Comparison of ENCODE assay signal across 17 cellular contexts in the genomic region with DNA sequence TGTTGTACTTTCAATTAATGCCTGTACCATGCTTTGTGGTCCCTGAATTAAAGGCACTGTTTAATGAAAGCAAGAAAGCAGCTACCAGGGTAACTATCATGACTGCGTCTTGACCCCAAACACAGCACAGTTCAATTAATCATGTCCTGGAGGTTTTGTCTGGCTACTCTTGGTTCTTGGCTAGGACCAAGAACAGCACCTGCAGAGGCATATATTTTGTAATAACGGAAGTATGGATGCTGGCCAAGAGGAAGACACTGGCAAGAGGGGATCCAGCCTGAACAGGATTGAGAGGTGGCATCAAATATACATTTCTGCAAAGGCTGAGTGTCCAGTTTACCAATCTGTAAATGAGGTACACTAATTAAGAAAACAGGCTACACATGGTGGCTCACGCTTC.
DNase-seq lines count a peak whose midpoint lies in the region; FAIRE-seq and TF ChIP-seq lines count a peak whose summit lies in the region.
"Had no signal": no experiment of that assay in that cellular context is flagged by ENCODE, and none has a peak within 500 bp of the region (broad histone marks: within the 10 kb centered on the region; RNA-seq: fewer than 3 reads in every experiment).

No MANE protein-coding gene starts in this region.

- H3K27ac Mint-ChIP-seq in activated naive CD4-positive, alpha-beta T cell treated with anti-CD3 and anti-CD28 coated beads, Interleukin-2, amount 50 U/mL, for 24 hours: peak overlapping the region; percentile 71
- H3K27ac Mint-ChIP-seq in activated naive CD4-positive, alpha-beta T cell treated with anti-CD3 and anti-CD28 coated beads, Interleukin-2, amount 10 ng/mL, durations not matched to agents 7 days and 5 days: no peak overlapping the region
- H3K27ac Mint-ChIP-seq in astrocyte (ENCODE audit: unreplicated experiment): no peak overlapping the region
- H3K27ac Mint-ChIP-seq: B cell, HFFc6 had no signal

- peaks cover 15% of the 10 kb centered on the region for H3K4me1 ChIP-seq in astrocyte (ENCODE audit: insufficient read depth, low read length)

- H3K9ac ChIP-seq in astrocyte (ENCODE audit: low read length): no peak overlapping the region

- no peak for DNase-seq in activated naive CD4-positive, alpha-beta T cell treated with anti-CD3 and anti-CD28 coated beads, Interleukin-2, amount 10 ng/mL, durations not matched to agents 7 days and 5 days
- peak in 1 of 2 experiments; percentile 38 for DNase-seq in HL-60 (ENCODE audit: low read depth in 1 of 2, low spot score in 1 of 2)
- DNase-seq in astrocyte (ENCODE audit: low read depth): peak; percentile 45
- DNase-seq in stimulated activated naive CD4-positive, alpha-beta T cell treated with Interleukin-2 at 50 U/mL for 16 hours (lab: John Stamatoyannopoulos, UW): no peak
- DNase-seq in NCI-H526 treated with DMSO at 0.1 percent for 48 hours (lab: John Stamatoyannopoulos, UW): no peak
- no peak for DNase-seq in activated effector memory CD4-positive, alpha-beta T cell treated with Interleukin-2 at 50 U/mL for 16 hours
- DNase-seq: ACHN, DMS153, EL, HFFc6, KG1, MG63, NCI-H187 treated with DMSO at 0.1 percent for 48 hours, NCI-H510A treated with DMSO at 0.1 percent for 48 hours had no signal

- H3K9me3 ChIP-seq in astrocyte (ENCODE audit: insufficient read depth, low read depth, low read length): no peaks in the 10 kb centered on the region
- H3K9me3 ChIP-seq: MG63 had no signal

- H3K79me2 ChIP-seq in astrocyte (ENCODE audit: insufficient read depth, low read length): peaks cover 79% of the 10 kb centered on the region

- peaks cover 90% of the 10 kb centered on the region for H3K4me1 Mint-ChIP-seq in activated naive CD4-positive, alpha-beta T cell treated with anti-CD3 and anti-CD28 coated beads, Interleukin-2, amount 50 U/mL, for 24 hours
- peaks cover 26% of the 10 kb centered on the region for H3K4me1 Mint-ChIP-seq in activated naive CD4-positive, alpha-beta T cell treated with anti-CD3 and anti-CD28 coated beads, Interleukin-2, amount 10 ng/mL, durations not matched to agents 7 days and 5 days
- H3K4me1 Mint-ChIP-seq in astrocyte (ENCODE audit: low read depth, unreplicated experiment): peaks cover 31% of the 10 kb centered on the region

- peaks cover 43% of the 10 kb centered on the region for H4K20me1 ChIP-seq in astrocyte (ENCODE audit: insufficient read depth, low read length)

- H3K9me3 Mint-ChIP-seq in activated naive CD4-positive, alpha-beta T cell treated with anti-CD3 and anti-CD28 coated beads, Interleukin-2, amount 50 U/mL, for 24 hours: peaks cover 8% of the 10 kb centered on the region
- no peaks in the 10 kb centered on the region for H3K9me3 Mint-ChIP-seq in activated naive CD4-positive, alpha-beta T cell treated with anti-CD3 and anti-CD28 coated beads, Interleukin-2, amount 10 ng/mL, durations not matched to agents 7 days and 5 days
- no peaks in the 10 kb centered on the region for H3K9me3 Mint-ChIP-seq in astrocyte (ENCODE audit: unreplicated experiment)
- H3K9me3 Mint-ChIP-seq: HFFc6 had no signal

- peaks cover 2% of the 10 kb centered on the region for H3K36me3 ChIP-seq in astrocyte (ENCODE audit: insufficient read depth, low read length)
- H3K36me3 ChIP-seq: MG63 had no signal

- H2AFZ ChIP-seq in astrocyte (ENCODE audit: low read depth, low read length): no peak overlapping the region

- FAIRE-seq in astrocyte (lab: Jason Lieb, UNC): no peak
- FAIRE-seq: H1 had no signal

- no peaks in the 10 kb centered on the region for H3K27me3 ChIP-seq in HL-60 (ENCODE audit: insufficient read depth, poor library complexity, severe bottlenecking)
- H3K27me3 ChIP-seq in astrocyte (ENCODE audit: insufficient read depth, low read length): no peaks in the 10 kb centered on the region
- H3K27me3 ChIP-seq: MG63 had no signal

- CTCF ChIA-PET in activated naive CD4-positive, alpha-beta T cell treated with anti-CD3 and anti-CD28 coated beads, Interleukin-2, amount 10 ng/mL, durations not matched to agents 7 days and 5 days (lab: Charles Lee): interaction anchor here (0.6 kb wide), 1 partner anchor 48 kb away, joined by 3 read pairs; no protein-coding TSS in a partner anchor

- no peak overlapping the region for H3K4me3 Mint-ChIP-seq in activated naive CD4-positive, alpha-beta T cell treated with anti-CD3 and anti-CD28 coated beads, Interleukin-2, amount 50 U/mL, for 24 hours
- H3K4me3 Mint-ChIP-seq in activated naive CD4-positive, alpha-beta T cell treated with anti-CD3 and anti-CD28 coated beads, Interleukin-2, amount 10 ng/mL, durations not matched to agents 7 days and 5 days: no peak overlapping the region
- H3K4me3 Mint-ChIP-seq in astrocyte (ENCODE audit: unreplicated experiment): no peak overlapping the region
- H3K4me3 Mint-ChIP-seq: B cell, HFFc6 had no signal

- H3K36me3 Mint-ChIP-seq in activated naive CD4-positive, alpha-beta T cell treated with anti-CD3 and anti-CD28 coated beads, Interleukin-2, amount 50 U/mL, for 24 hours: peaks cover 45% of the 10 kb centered on the region
- peaks cover 27% of the 10 kb centered on the region for H3K36me3 Mint-ChIP-seq in activated naive CD4-positive, alpha-beta T cell treated with anti-CD3 and anti-CD28 coated beads, Interleukin-2, amount 10 ng/mL, durations not matched to agents 7 days and 5 days
- peaks cover 8% of the 10 kb centered on the region for H3K36me3 Mint-ChIP-seq in astrocyte (ENCODE audit: low read depth, unreplicated experiment)

- no peak overlapping the region for H3K4me3 ChIP-seq in HL-60 (replicated peaks; ENCODE audit: insufficient read depth, low read length)
- no peak overlapping the region for H3K4me3 ChIP-seq in astrocyte (ENCODE audit: insufficient read depth, low read depth, low read length)
- H3K4me3 ChIP-seq: MG63 had no signal

- TF ChIP-seq CTCF in HL-60 (IDR thresholded peaks at IDR 0.05; ENCODE audit: insufficient read depth, low read length): no peak
- TF ChIP-seq CTCF in astrocyte (IDR thresholded peaks at IDR 0.05; ENCODE audit: insufficient read depth, low read depth, low read length): no peak

- H3K27ac ChIP-seq in HL-60 (replicated peaks) (peak overlapping the region; percentile 49; the same call in 1 of the 2 replicates), astrocyte (ENCODE audit: low read depth, low read length) (no peak overlapping the region)

- H3K4me2 ChIP-seq in astrocyte (ENCODE audit: low read length): no peak overlapping the region

- H3K27me3 Mint-ChIP-seq in activated naive CD4-positive, alpha-beta T cell treated with anti-CD3 and anti-CD28 coated beads, Interleukin-2, amount 50 U/mL, for 24 hours: no peaks in the 10 kb centered on the region
- no peaks in the 10 kb centered on the region for H3K27me3 Mint-ChIP-seq in activated naive CD4-positive, alpha-beta T cell treated with anti-CD3 and anti-CD28 coated beads, Interleukin-2, amount 10 ng/mL, durations not matched to agents 7 days and 5 days
- H3K27me3 Mint-ChIP-seq in astrocyte (ENCODE audit: low read depth, unreplicated experiment): no peaks in the 10 kb centered on the region
- H3K27me3 Mint-ChIP-seq: B cell had no signal
